2 cellular contexts compared by ENCODE assay signal in genomic region chr10:122413325-122413724, GRCh38.
TF ChIP-seq lines count a peak whose summit lies in the region.

No MANE protein-coding gene starts in this region.

TF ChIP-seq in IMR-90, 13 proteins besides CTCF, POLR2A, EP300 and RAD21:
- TF ChIP-seq MAFK (IDR thresholded peaks at IDR 0.05; ENCODE audit: low read depth, low read length) (peak; percentile 80), RFX5 (IDR thresholded peaks at IDR 0.05; ENCODE audit: low read depth, low read length) (no peak), CHD1 (IDR thresholded peaks at IDR 0.05; ENCODE audit: low read depth, low read length) (no peak)
TF ChIP-seq in IMR-90: peak in this region for 1.

TF ChIP-seq in K562, 482 proteins besides CTCF, POLR2A, EP300 and RAD21:
- TF ChIP-seq MAFK (IDR thresholded peaks at IDR 0.05; ENCODE audit: low read length), result peak; percentile 27; the same call in 1 of the 2 replicates
- TF ChIP-seq MAFG (tag; conservative IDR thresholded peaks at IDR 0.05), result 0 out of 2 replicates have a peak, but pooled peaks have one; percentile 20
- no peak for TF ChIP-seq RBM39 (optimal IDR thresholded peaks at IDR 0.05; ENCODE audit: low read depth, low read length)
- peak; percentile 68 for TF ChIP-seq ZNF316 (IDR thresholded peaks at IDR 0.05)
- peak; percentile 38; the same call in 1 of the 2 replicates for TF ChIP-seq C11orf30 (IDR thresholded peaks at IDR 0.05; ENCODE audit: low read depth)
